In the genomic region with DNA sequence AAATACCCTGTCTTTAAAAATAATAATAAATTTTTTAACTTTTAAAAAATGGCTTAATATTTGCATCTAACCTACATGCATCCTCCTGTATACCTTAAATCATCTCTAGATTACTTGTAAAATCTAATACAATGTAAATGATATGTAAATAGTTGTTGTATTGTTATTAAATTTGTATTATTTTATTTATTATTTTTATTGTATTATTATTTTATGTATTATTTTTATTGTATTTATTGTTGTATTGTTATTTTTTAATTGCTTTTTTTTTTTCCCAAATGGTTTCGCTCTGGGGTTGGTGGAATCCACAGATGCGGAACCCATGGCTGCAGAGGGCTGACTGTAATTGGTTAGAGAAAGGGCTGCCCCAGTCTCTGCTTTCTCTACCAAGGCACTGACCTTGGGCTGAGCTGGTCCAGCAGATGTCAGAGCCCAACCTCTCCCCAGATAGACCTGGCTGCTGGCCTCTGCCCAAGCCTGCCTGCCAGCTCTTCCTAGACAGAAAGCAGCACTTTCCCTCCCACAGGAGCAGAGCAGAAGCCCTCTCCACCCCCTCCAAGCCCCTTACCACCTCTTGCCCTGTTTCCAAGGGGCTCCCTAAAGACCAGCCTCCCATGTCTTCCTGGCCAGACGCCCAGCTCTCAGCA, we compare ENCODE assay signal across 14 cellular contexts.
"Had no signal": no experiment of that assay in that cellular context is flagged by ENCODE, and none has a peak within 500 bp of the region (broad histone marks: within the 10 kb centered on the region; RNA-seq: fewer than 3 reads in every experiment).

No MANE protein-coding gene starts in this region.

- H3K36me3 ChIP-seq: tibial artery, vagina had no signal

- H3K4me3 ChIP-seq: coronary artery, tibial artery, vagina had no signal

- ATAC-seq: foreskin keratinocyte; left colon; stimulated activated memory B cell treated with anti-CD40 and anti-IgM and Interleukin-4, amounts not matched to agents 10 μg/mL and 1 μg/mL and 100 μg/mL, for 72 hours had no signal

- H3K27ac ChIP-seq: coronary artery, foreskin keratinocyte, parathyroid adenoma, tibial artery, vagina had no signal

- H2AFZ ChIP-seq: parathyroid adenoma had no signal

- H3K79me2 ChIP-seq: parathyroid adenoma had no signal

- DNase-seq: activated CD4-positive, alpha-beta memory T cell treated with anti-CD3 and anti-CD28 coated beads for 36 hours; activated effector memory CD4-positive, alpha-beta T cell treated with anti-CD3 and anti-CD28 coated beads, Interleukin-2, amount 50 U/mL, for 16 hours; activated T-cell treated with anti-CD3 and anti-CD28 coated beads, Interleukin-2, amount 50 U/mL, for 24 hours; caudate nucleus; foreskin keratinocyte; left colon; mammary epithelial cell; naive B cell; stimulated activated CD4-positive, alpha-beta T cell treated with anti-CD3 and anti-CD28 coated beads, Interleukin-2, amount 100 ng/mL, for 48 hours; tibial artery had no signal

- H3K9me3 ChIP-seq: vagina had no signal

- H3K4me1 ChIP-seq: foreskin keratinocyte, parathyroid adenoma, tibial artery, vagina had no signal

- H3K27me3 ChIP-seq: foreskin keratinocyte, tibial artery, vagina had no signal
